In genomic region chr1:226406401-226406881, GRCh38 we compare ENCODE assay signal across 8 cellular contexts. TPM values are rescaled to one million over a fixed set of nuclear protein-coding genes. Genes with fewer than 3 reads are reported as not detected.
DNase-seq lines count a peak whose midpoint lies in the region; ATAC-seq and TF ChIP-seq lines count a peak whose summit lies in the region.

No MANE protein-coding gene starts in this region.

- peak overlapping the region; percentile 47 for H3K4me3 ChIP-seq in astrocyte of the cerebellum (ENCODE audit: low read depth, low read length)

- no peaks in the 10 kb centered on the region for H3K27me3 Mint-ChIP-seq in type B pancreatic cell

- H3K36me3 Mint-ChIP-seq in type B pancreatic cell: peaks cover 8% of the 10 kb centered on the region

- DNase-seq in NCI-H510A treated with DMSO at 0.1 percent for 48 hours (lab: John Stamatoyannopoulos, UW): peak; percentile 38
- DNase-seq in NCI-H510A (lab: John Stamatoyannopoulos, UW): no peak
- DNase-seq in MV-4-11 (lab: John Stamatoyannopoulos, UW): peak; percentile 63
- DNase-seq in astrocyte of the cerebellum (ENCODE audit: low read depth): no peak
- DNase-seq in left kidney (ENCODE audit: low read depth, low spot score): peak; percentile 33
- DNase-seq in type B pancreatic cell (ENCODE audit: extremely low spot score, unreplicated experiment): no peak
- DNase-seq in omental fat pad (ENCODE audit: low spot score): no peak

- H3K4me3 Mint-ChIP-seq in type B pancreatic cell: peak overlapping the region; percentile 97

- TF ChIP-seq CTCF in astrocyte of the cerebellum (IDR thresholded peaks at IDR 0.05; ENCODE audit: low read depth, low read length, missing control alignments) (no peak), type B pancreatic cell (conservative IDR thresholded peaks at IDR 0.05) (no peak), omental fat pad (IDR thresholded peaks at IDR 0.05) (no peak)

- ATAC-seq in omental fat pad (ENCODE audit: low FRiP score) (no peak), GM18517 (IDR thresholded peaks at IDR 0.05; ENCODE audit: unreplicated experiment) (no peak)

- in situ Hi-C loops in astrocyte of the cerebellum (cut with HindIII; ENCODE audit: low sequenced_read_pairs): no loop called here

- H3K9me3 Mint-ChIP-seq in type B pancreatic cell: no peaks in the 10 kb centered on the region

- H3K4me1 Mint-ChIP-seq in type B pancreatic cell (ENCODE audit: unreplicated experiment): peaks cover 37% of the 10 kb centered on the region

- peak overlapping the region; percentile 89 for H3K27ac Mint-ChIP-seq in type B pancreatic cell

RNA-seq across cellular contexts. Expression of gene PARP1, which starts 1.5 kb away (rescaled TPM):
- total RNA-seq in type B pancreatic cell (ENCODE audit: low replicate concordance) (106 and 186 TPM in 2 replicates), omental fat pad (10 to 100 TPM; 62.3 to 76.9 (median 63.4) TPM)

Comparison
In these comparisons a context has a peak if more than half of its experiments do, and no peak if none do; other contexts are left out.
1. DNase-seq: peak in NCI-H510A treated with DMSO at 0.1 percent for 48 hours (single experiment), MV-4-11 (single experiment) and left kidney (single experiment); none in NCI-H510A (single experiment), astrocyte of the cerebellum (single experiment), type B pancreatic cell (single experiment) and omental fat pad (single experiment).